23 cellular contexts compared by ENCODE assay signal in genomic region chr11:63903884-63904283, GRCh38. TPM values are rescaled to one million over a fixed set of nuclear protein-coding genes. Genes with fewer than 3 reads are reported as not detected.
"Had no signal": no experiment of that assay in that cellular context is flagged by ENCODE, and none has a peak within 500 bp of the region (broad histone marks: within the 10 kb centered on the region; RNA-seq: fewer than 3 reads in every experiment).

No MANE protein-coding gene starts in this region.

- H3K27me3 Mint-ChIP-seq: activated naive CD4-positive, alpha-beta T cell treated with anti-CD3 and anti-CD28 coated beads, Interleukin-2, amount 50 U/mL, for 24 hours; progenitor cell of endocrine pancreas; stimulated activated naive CD8-positive, alpha-beta T cell treated with anti-CD3 and anti-CD28 coated beads, Interleukin-15, Interleukin-2, amounts not matched to agents 100 ng/mL and 50 ng/mL, for 24 hours had no signal

- H3K27ac Mint-ChIP-seq: activated naive CD4-positive, alpha-beta T cell treated with anti-CD3 and anti-CD28 coated beads, Interleukin-2, amount 50 U/mL, for 24 hours; activated T-cell treated with anti-CD3 and anti-CD28 coated beads, Interleukin-2, amount 50 U/mL, for 72 hours; progenitor cell of endocrine pancreas; stimulated activated naive CD8-positive, alpha-beta T cell treated with anti-CD3 and anti-CD28 coated beads, Interleukin-15, Interleukin-2, amounts not matched to agents 100 ng/mL and 50 ng/mL, for 24 hours had no signal

- H3K27ac ChIP-seq: breast epithelium, colonic mucosa, heart right ventricle, right atrium auricular region, thyroid gland had no signal

- DNase-seq: activated CD8-positive, alpha-beta memory T cell treated with anti-CD3 and anti-CD28 coated beads, Interleukin-2, amount 50 U/mL, for 48 hours; activated effector memory CD4-positive, alpha-beta T cell treated with anti-CD3 and anti-CD28 coated beads, Interleukin-2, amount 50 U/mL, for 16 hours; activated T-cell treated with anti-CD3 and anti-CD28 coated beads, Interleukin-2, amount 50 U/mL, for 72 hours; colonic mucosa; erythroblast; foreskin fibroblast; heart right ventricle; islet precursor cell; left cardiac atrium; mesenchymal stem cell; mucosa of descending colon; stimulated activated CD4-positive, alpha-beta T cell treated with anti-CD3 and anti-CD28 coated beads, Interleukin-4, amount 100 ng/mL, for 24 hours; substantia nigra; T-helper 1 cell; thyroid gland had no signal

- H3K9me3 ChIP-seq: ascending aorta, breast epithelium, colonic mucosa, heart right ventricle, mucosa of descending colon, right atrium auricular region, thyroid gland had no signal

- H3K9me3 Mint-ChIP-seq: activated naive CD4-positive, alpha-beta T cell treated with anti-CD3 and anti-CD28 coated beads, Interleukin-2, amount 50 U/mL, for 24 hours; activated T-cell treated with anti-CD3 and anti-CD28 coated beads, Interleukin-2, amount 50 U/mL, for 72 hours; neural crest cell; stimulated activated naive CD8-positive, alpha-beta T cell treated with anti-CD3 and anti-CD28 coated beads, Interleukin-15, Interleukin-2, amounts not matched to agents 100 ng/mL and 50 ng/mL, for 24 hours; WTC11 had no signal

- H3K27me3 ChIP-seq: ascending aorta, breast epithelium, colonic mucosa, heart right ventricle, right atrium auricular region, thyroid gland had no signal

- ATAC-seq: activated T-cell treated with anti-CD3 and anti-CD28 coated beads, Interleukin-2, amount 50 U/mL, for 72 hours; heart right ventricle; left cardiac atrium; mucosa of descending colon; WTC11 had no signal

- H3K4me1 ChIP-seq: breast epithelium, colonic mucosa had no signal

- H3K4me3 ChIP-seq: ascending aorta, breast epithelium, colonic mucosa, heart right ventricle, mucosa of descending colon, right atrium auricular region, thyroid gland had no signal

- H3K4me3 Mint-ChIP-seq: activated naive CD4-positive, alpha-beta T cell treated with anti-CD3 and anti-CD28 coated beads, Interleukin-2, amount 50 U/mL, for 24 hours; activated T-cell treated with anti-CD3 and anti-CD28 coated beads, Interleukin-2, amount 50 U/mL, for 72 hours; stimulated activated naive CD8-positive, alpha-beta T cell treated with anti-CD3 and anti-CD28 coated beads, Interleukin-15, Interleukin-2, amounts not matched to agents 100 ng/mL and 50 ng/mL, for 24 hours; WTC11 had no signal

RNA-seq across cellular contexts. Expression of gene RCOR2, which starts 13.1 kb away (rescaled TPM):
- total RNA-seq: ascending aorta had no signal
